In genomic region chr10:14742815-14743214, GRCh38 we compare ENCODE assay signal across 1 cellular context.
TF ChIP-seq lines count a peak whose summit lies in the region.

No MANE protein-coding gene starts in this region.

TF ChIP-seq in GM12878, 131 proteins besides CTCF, POLR2A, EP300 and RAD21 (continued from another document and continues in another):
- TF ChIP-seq REST (IDR thresholded peaks at IDR 0.05; ENCODE audit: low read depth, low read length) (no peak), FOXM1 (IDR thresholded peaks at IDR 0.05; ENCODE audit: low read depth, low read length) (peak; percentile 72; the same call in 1 of the 2 replicates), JUNB (IDR thresholded peaks at IDR 0.05) (peak; percentile 49), USF2 (IDR thresholded peaks at IDR 0.05; ENCODE audit: borderline replicate concordance, low read depth, low read length) (no peak), CBX3 (IDR thresholded peaks at IDR 0.05; ENCODE audit: borderline replicate concordance, low read depth) (no peak), SKIL (IDR thresholded peaks at IDR 0.05; ENCODE audit: low read depth, poor library complexity, severe bottlenecking) (peak; percentile 95), HSF1 (IDR thresholded peaks at IDR 0.05; ENCODE audit: low read depth, low read length) (no peak), PML (IDR thresholded peaks at IDR 0.05; ENCODE audit: low read length) (no peak), IKZF1 (conservative IDR thresholded peaks at IDR 0.05) (peak; percentile 97), EZH2 (IDR thresholded peaks at IDR 0.05; ENCODE audit: borderline replicate concordance, control insufficient read depth, low read depth, low read length) (no peak), BCL3 (IDR thresholded peaks at IDR 0.05; ENCODE audit: borderline replicate concordance, insufficient read depth, low read depth, low read length, poor library complexity, severe bottlenecking) (no peak), MEF2B (IDR thresholded peaks at IDR 0.05; ENCODE audit: partially characterized antibody, poor library complexity, severe bottlenecking) (peak; percentile 77), SREBF1 (IDR thresholded peaks at IDR 0.05; ENCODE audit: low read length) (no peak), ETV6 (conservative IDR thresholded peaks at IDR 0.05 in 1 of 2, IDR thresholded peaks at IDR 0.05 in 1 of 2; ENCODE audit: borderline replicate concordance in 1 of 2, low read depth in 1 of 2) (peak in 1 of 2 experiments; percentile 57; a peak in 1 of 4 replicates), IRF5 (IDR thresholded peaks at IDR 0.05; ENCODE audit: borderline replicate concordance) (no peak; the same call in 1 of the 2 replicates), WRNIP1 (IDR thresholded peaks at IDR 0.05; ENCODE audit: borderline replicate concordance, low read depth, low read length) (no peak), POLR2AphosphoS2 (IDR thresholded peaks at IDR 0.05; ENCODE audit: low read depth, low read length) (no peak), SMARCA5 (IDR thresholded peaks at IDR 0.05) (no peak), BCL11A (IDR thresholded peaks at IDR 0.05; ENCODE audit: low read depth, low read length) (peak; percentile 78), FOXK2 (IDR thresholded peaks at IDR 0.05) (no peak), RUNX3 (IDR thresholded peaks at IDR 0.05; ENCODE audit: low read length) (peak; percentile 84), TAF1 (IDR thresholded peaks at IDR 0.05; ENCODE audit: borderline replicate concordance, low read depth, low read length) (no peak), TCF12 (IDR thresholded peaks at IDR 0.05; ENCODE audit: low read depth, low read length) (no peak), ZNF217 (IDR thresholded peaks at IDR 0.05) (no peak), E4F1 (IDR thresholded peaks at IDR 0.05; ENCODE audit: borderline replicate concordance, partially characterized antibody) (no peak), EGR1 (IDR thresholded peaks at IDR 0.05; ENCODE audit: borderline replicate concordance in 1 of 2, low read depth in 2 of 2, low read length in 2 of 2) (no peak), USF1 (IDR thresholded peaks at IDR 0.05; ENCODE audit: borderline replicate concordance, extremely low read length, insufficient read depth, low read depth, low read length) (no peak), ATF2 (IDR thresholded peaks at IDR 0.05; ENCODE audit: low read length) (peak; percentile 79), IRF4 (IDR thresholded peaks at IDR 0.05; ENCODE audit: low read depth, low read length) (peak; percentile 72; the same call in 1 of the 2 replicates), ZNF592 (IDR thresholded peaks at IDR 0.05) (peak; percentile 6; the same call in 1 of the 2 replicates), YBX1 (IDR thresholded peaks at IDR 0.05) (no peak), ATF3 (IDR thresholded peaks at IDR 0.05; ENCODE audit: borderline replicate concordance, extremely low read depth, low read depth, low read length) (no peak)
